In genomic region chr13:40084934-40085333, GRCh38 we compare ENCODE assay signal across 9 cellular contexts.
"Had no signal": no experiment of that assay in that cellular context is flagged by ENCODE, and none has a peak within 500 bp of the region (broad histone marks: within the 10 kb centered on the region; RNA-seq: fewer than 3 reads in every experiment).

No MANE protein-coding gene starts in this region.

- H3K27ac Mint-ChIP-seq: GM23338, H9, HFFc6 had no signal

- H3K27ac ChIP-seq: HL-60 had no signal

- H3K4me3 ChIP-seq: GM23338, K562 had no signal

- DNase-seq: H9, HCEC 1CT, HFFc6, IMR-90 had no signal

- H3K4me2 ChIP-seq: GM23338 had no signal

- H3K4me3 Mint-ChIP-seq: GM23338, H9, HFFc6 had no signal

- FAIRE-seq: H1, H54, K562 had no signal

- ATAC-seq: K562 had no signal
